In the genomic region with DNA sequence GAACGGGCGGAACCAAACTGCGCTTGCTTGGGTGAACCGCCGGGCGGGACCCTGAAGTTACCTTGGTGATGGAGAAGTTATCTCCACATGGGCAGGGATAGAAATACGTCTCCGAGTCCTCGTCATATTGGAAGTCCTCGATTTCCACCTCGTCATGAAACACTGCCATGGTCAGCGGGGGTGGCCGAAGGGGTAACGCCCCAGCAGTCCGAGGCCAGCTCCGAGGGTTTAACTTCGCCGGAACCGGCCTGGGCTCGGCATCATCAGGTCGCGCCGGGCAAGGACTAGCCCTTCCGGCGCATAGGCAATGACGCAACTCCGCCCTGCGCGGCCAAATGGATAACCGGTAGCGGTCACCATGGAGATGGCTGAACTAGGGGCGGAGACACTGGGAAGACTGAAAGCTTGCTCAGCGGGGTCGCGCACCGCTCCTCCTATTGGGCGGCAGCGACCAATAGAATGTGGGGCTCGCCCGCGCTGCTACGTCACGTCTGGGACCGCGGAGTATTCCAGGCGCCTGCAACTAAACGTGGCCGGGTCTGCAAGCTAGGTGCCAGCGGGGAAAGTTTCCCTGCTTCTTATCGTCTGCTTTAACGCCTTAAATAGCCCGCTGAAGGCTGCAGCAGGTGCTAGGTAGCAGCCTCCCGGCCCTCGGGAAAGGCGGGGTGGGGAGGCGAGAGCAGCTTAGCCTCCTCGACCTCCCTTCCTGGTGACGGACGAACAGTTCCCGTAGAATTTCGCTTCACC, we compare ENCODE assay signal across 1 cellular context.
TF ChIP-seq lines count a peak whose summit lies in the region.

TSS of gene DPH3 (minus strand) at position 236 of the 747 bp plus-strand sequence. CDS start at position 169, 67 bp downstream.
TSS of gene OXNAD1 (plus strand) at position 505 of the 747 bp plus-strand sequence. CDS start 5,741 bp downstream, outside the sequence.

TF ChIP-seq in HEK293, 187 proteins besides CTCF, POLR2A, EP300 and RAD21 (continued from another document and continues in another):
- TF ChIP-seq, protein P1, sequence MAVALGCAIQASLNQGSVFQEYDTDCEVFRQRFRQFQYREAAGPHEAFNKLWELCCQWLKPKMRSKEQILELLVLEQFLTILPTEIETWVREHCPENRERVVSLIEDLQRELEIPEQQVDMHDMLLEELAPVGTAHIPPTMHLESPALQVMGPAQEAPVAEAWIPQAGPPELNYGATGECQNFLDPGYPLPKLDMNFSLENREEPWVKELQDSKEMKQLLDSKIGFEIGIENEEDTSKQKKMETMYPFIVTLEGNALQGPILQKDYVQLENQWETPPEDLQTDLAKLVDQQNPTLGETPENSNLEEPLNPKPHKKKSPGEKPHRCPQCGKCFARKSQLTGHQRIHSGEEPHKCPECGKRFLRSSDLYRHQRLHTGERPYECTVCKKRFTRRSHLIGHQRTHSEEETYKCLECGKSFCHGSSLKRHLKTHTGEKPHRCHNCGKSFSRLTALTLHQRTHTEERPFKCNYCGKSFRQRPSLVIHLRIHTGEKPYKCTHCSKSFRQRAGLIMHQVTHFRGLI (tag by site-specific recombination; IDR thresholded peaks at IDR 0.05): no peak
- TF ChIP-seq, protein P2, sequence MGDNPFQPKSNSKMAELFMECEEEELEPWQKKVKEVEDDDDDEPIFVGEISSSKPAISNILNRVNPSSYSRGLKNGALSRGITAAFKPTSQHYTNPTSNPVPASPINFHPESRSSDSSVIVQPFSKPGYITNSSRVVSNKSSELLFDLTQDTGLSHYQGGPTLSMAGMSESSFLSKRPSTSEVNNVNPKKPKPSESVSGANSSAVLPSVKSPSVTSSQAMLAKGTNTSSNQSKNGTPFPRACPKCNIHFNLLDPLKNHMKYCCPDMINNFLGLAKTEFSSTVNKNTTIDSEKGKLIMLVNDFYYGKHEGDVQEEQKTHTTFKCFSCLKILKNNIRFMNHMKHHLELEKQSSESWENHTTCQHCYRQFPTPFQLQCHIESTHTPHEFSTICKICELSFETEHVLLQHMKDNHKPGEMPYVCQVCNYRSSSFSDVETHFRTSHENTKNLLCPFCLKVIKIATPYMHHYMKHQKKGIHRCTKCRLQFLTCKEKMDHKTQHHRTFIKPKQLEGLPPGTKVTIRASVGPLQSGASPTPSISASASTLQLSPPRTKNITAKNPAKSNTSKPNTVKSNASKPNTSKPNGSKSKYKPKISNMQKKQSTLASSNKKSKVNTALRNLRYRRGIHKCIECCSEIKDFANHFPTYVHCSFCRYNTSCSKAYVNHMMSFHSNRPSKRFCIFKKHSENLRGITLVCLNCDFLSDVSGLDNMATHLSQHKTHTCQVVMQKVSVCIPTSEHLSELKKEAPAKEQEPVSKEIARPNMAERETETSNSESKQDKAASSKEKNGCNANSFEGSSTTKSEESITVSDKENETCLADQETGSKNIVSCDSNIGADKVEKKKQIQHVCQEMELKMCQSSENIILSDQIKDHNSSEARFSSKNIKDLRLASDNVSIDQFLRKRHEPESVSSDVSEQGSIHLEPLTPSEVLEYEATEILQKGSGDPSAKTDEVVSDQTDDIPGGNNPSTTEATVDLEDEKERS (tag by site-specific recombination; IDR thresholded peaks at IDR 0.05): no peak
- TF ChIP-seq ZBTB7A (tag by site-specific recombination; IDR thresholded peaks at IDR 0.05; ENCODE audit: low read depth) (no peak), ZNF112 (tag by site-specific recombination; IDR thresholded peaks at IDR 0.05) (no peak), ZNF621 (tag by site-specific recombination; IDR thresholded peaks at IDR 0.05) (no peak), ZNF530 (tag by site-specific recombination; IDR thresholded peaks at IDR 0.05; ENCODE audit: low read depth) (no peak), ZNF10 (tag by site-specific recombination; IDR thresholded peaks at IDR 0.05) (peak; percentile 92), ZNF324 (tag by site-specific recombination; IDR thresholded peaks at IDR 0.05) (peak; percentile 73), ZNF664 (tag by site-specific recombination; IDR thresholded peaks at IDR 0.05) (no peak), ZNF394 (tag by site-specific recombination; IDR thresholded peaks at IDR 0.05; ENCODE audit: borderline replicate concordance) (no peak; the same call in none of the 2 replicates), ZNF140 (tag by site-specific recombination; IDR thresholded peaks at IDR 0.05) (no peak), ZNF16 (tag by site-specific recombination; IDR thresholded peaks at IDR 0.05; ENCODE audit: low read depth) (no peak), ZNF561 (tag by site-specific recombination; IDR thresholded peaks at IDR 0.05; ENCODE audit: borderline replicate concordance) (peak; percentile 45; the same call in 1 of the 2 replicates), SETDB1 (IDR thresholded peaks at IDR 0.05; ENCODE audit: insufficient read length, low read length) (no peak), ZNF514 (tag by site-specific recombination; IDR thresholded peaks at IDR 0.05) (no peak), ZNF658 (tag by site-specific recombination; IDR thresholded peaks at IDR 0.05) (no peak), HIC1 (tag by site-specific recombination; IDR thresholded peaks at IDR 0.05) (no peak), ZNF174 (tag by site-specific recombination; IDR thresholded peaks at IDR 0.05) (no peak), KLF17 (tag by site-specific recombination; IDR thresholded peaks at IDR 0.05) (0 out of 2 replicates have a peak, but pooled peaks have one; percentile 47), ZNF610 (tag by site-specific recombination; IDR thresholded peaks at IDR 0.05; ENCODE audit: borderline replicate concordance) (0 out of 2 replicates have a peak, but pooled peaks have one; percentile 34), ZNF19 (tag by site-specific recombination; IDR thresholded peaks at IDR 0.05; ENCODE audit: low read depth) (no peak), ZBTB21 (tag by site-specific recombination; IDR thresholded peaks at IDR 0.05) (peak; percentile 92), PRDM2 (tag by site-specific recombination; IDR thresholded peaks at IDR 0.05; ENCODE audit: borderline replicate concordance) (no peak), ZNF132 (tag by site-specific recombination; IDR thresholded peaks at IDR 0.05; ENCODE audit: borderline replicate concordance) (no peak), ZNF155 (tag by site-specific recombination; IDR thresholded peaks at IDR 0.05) (no peak), SP3 (tag by site-specific recombination; IDR thresholded peaks at IDR 0.05) (peak; percentile 91), HOXC10 (CRISPR knock-in tag; IDR thresholded peaks at IDR 0.05) (no peak), ZNF391 (tag by site-specific recombination; IDR thresholded peaks at IDR 0.05; ENCODE audit: borderline replicate concordance, low read depth) (no peak; the same call in 1 of the 2 replicates), KLF1 (tag by site-specific recombination; IDR thresholded peaks at IDR 0.05) (peak; percentile 79), ZNF416 (tag by site-specific recombination; IDR thresholded peaks at IDR 0.05) (no peak), ZNF670 (tag by site-specific recombination; IDR thresholded peaks at IDR 0.05; ENCODE audit: low read depth) (no peak), KLF16 (tag by site-specific recombination; IDR thresholded peaks at IDR 0.05) (peak; percentile 80; the same call in 1 of the 2 replicates), ZNF626 (tag by site-specific recombination; IDR thresholded peaks at IDR 0.05) (no peak), ZNF239 (tag by site-specific recombination; IDR thresholded peaks at IDR 0.05) (no peak), ZNF747 (tag by site-specific recombination; IDR thresholded peaks at IDR 0.05) (no peak), ZNF184 (tag by site-specific recombination; IDR thresholded peaks at IDR 0.05) (no peak), ZNF600 (tag by site-specific recombination; IDR thresholded peaks at IDR 0.05) (peak; percentile 75; the same call in 1 of the 2 replicates), ZNF707 (tag by site-specific recombination; IDR thresholded peaks at IDR 0.05) (no peak), ELK4 (IDR thresholded peaks at IDR 0.05; ENCODE audit: borderline replicate concordance, low read depth, low read length) (peak; percentile 87), ZBTB8A (tag by site-specific recombination; IDR thresholded peaks at IDR 0.05) (peak; percentile 53), ZNF214 (tag by site-specific recombination; IDR thresholded peaks at IDR 0.05; ENCODE audit: borderline replicate concordance) (no peak)
- TF ChIP-seq, protein P3, sequence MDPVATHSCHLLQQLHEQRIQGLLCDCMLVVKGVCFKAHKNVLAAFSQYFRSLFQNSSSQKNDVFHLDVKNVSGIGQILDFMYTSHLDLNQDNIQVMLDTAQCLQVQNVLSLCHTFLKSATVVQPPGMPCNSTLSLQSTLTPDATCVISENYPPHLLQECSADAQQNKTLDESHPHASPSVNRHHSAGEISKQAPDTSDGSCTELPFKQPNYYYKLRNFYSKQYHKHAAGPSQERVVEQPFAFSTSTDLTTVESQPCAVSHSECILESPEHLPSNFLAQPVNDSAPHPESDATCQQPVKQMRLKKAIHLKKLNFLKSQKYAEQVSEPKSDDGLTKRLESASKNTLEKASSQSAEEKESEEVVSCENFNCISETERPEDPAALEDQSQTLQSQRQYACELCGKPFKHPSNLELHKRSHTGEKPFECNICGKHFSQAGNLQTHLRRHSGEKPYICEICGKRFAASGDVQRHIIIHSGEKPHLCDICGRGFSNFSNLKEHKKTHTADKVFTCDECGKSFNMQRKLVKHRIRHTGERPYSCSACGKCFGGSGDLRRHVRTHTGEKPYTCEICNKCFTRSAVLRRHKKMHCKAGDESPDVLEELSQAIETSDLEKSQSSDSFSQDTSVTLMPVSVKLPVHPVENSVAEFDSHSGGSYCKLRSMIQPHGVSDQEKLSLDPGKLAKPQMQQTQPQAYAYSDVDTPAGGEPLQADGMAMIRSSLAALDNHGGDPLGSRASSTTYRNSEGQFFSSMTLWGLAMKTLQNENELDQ (tag by site-specific recombination; IDR thresholded peaks at IDR 0.05; ENCODE audit: low read depth): no peak
